Comparison of ENCODE assay signal across 24 cellular contexts in genomic region chr5:64925123-64925522, GRCh38.
"Had no signal": no experiment of that assay in that cellular context is flagged by ENCODE, and none has a peak within 500 bp of the region (broad histone marks: within the 10 kb centered on the region; RNA-seq: fewer than 3 reads in every experiment).

No MANE protein-coding gene starts in this region.

- H3K27me3 Mint-ChIP-seq: memory B cell; natural killer cell treated with Interleukin-12 subunit alpha and Interleukin-12 subunit beta and Interleukin-15 and Interleukin-18, amount 100 ng/mL, for 72 hours; type B pancreatic cell had no signal

- H3K27ac Mint-ChIP-seq: memory B cell; natural killer cell treated with Interleukin-12 subunit alpha and Interleukin-12 subunit beta and Interleukin-15 and Interleukin-18, amount 100 ng/mL, for 72 hours; neural progenitor cell; type B pancreatic cell had no signal

- H3K4me1 Mint-ChIP-seq: memory B cell, neural progenitor cell had no signal

- ATAC-seq: esophagus mucosa; left cardiac atrium; lower lobe of right lung; natural killer cell treated with Interleukin-12 subunit alpha and Interleukin-12 subunit beta and Interleukin-15 and Interleukin-18, amount 100 ng/mL, for 72 hours had no signal

- H3K4me3 Mint-ChIP-seq: memory B cell; natural killer cell treated with Interleukin-12 subunit alpha and Interleukin-12 subunit beta and Interleukin-15 and Interleukin-18, amount 100 ng/mL, for 72 hours; neural progenitor cell; type B pancreatic cell had no signal

- DNase-seq: cortex of kidney; dorsolateral prefrontal cortex; effector CD8-positive, alpha-beta T cell; kidney; left cardiac atrium; left ventricle myocardium inferior; lower lobe of right lung; midbrain; nucleus accumbens; ovary; sigmoid colon; stimulated activated CD4-positive, alpha-beta T cell treated with anti-CD3 and anti-CD28 coated beads, Interleukin-2, amount 100 ng/mL, for 24 hours; stimulated activated CD4-positive, alpha-beta T cell treated with anti-CD3 and anti-CD28 coated beads, Interleukin-4, amount 100 ng/mL, for 4 hours; stimulated activated naive CD4-positive, alpha-beta T cell; thyroid gland had no signal

- H3K4me3 ChIP-seq: dorsolateral prefrontal cortex, hepatocyte, left ventricle myocardium inferior, lower lobe of right lung, neural progenitor cell, ovary, right atrium auricular region, sigmoid colon, skin epidermis, suprapubic skin, thyroid gland had no signal
